18 cellular contexts compared by ENCODE assay signal in the genomic region with DNA sequence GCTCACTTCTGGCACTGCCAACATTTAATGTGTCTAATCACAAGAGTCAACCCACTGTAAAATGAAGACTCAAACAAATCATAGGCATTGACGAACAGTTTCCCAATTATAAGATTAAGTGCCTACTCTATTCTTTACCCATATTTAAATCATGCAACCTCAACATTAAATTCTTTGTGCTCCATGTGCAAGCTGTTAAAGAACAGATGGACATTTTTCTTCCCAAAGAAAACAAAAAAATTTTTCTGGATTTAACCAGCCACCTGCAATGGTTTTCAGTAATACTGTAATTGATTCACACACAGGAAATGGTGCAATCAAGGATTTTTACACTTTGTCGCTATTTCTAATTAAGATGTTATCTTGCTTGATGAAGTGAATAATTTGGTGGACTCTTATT. TPM values are rescaled to one million over a fixed set of nuclear protein-coding genes. Genes with fewer than 3 reads are reported as not detected.
A peak's percentile ranks its signal among the peaks of the same experiment; 100 is the strongest.
DNase-seq lines count a peak whose midpoint lies in the region; ATAC-seq, FAIRE-seq and TF ChIP-seq lines count a peak whose summit lies in the region.
"Had no signal": no experiment of that assay in that cellular context is flagged by ENCODE, and none has a peak within 500 bp of the region (broad histone marks: within the 10 kb centered on the region; RNA-seq: fewer than 3 reads in every experiment).

No MANE protein-coding gene starts in this region.

- H3K4me2 ChIP-seq in HCT116 (ENCODE audit: low read length) (no peak overlapping the region), GM12878 (ENCODE audit: control insufficient read depth, insufficient read depth) (peak overlapping the region; percentile 55)

- in situ Hi-C loops in GM12878 (cut with MboI), result loop anchor here (25.0 kb wide), 1 partner anchor 786 kb away; no protein-coding TSS in a partner anchor

- H3K4me3 ChIP-seq in HCT116 (replicated peaks in 1 of 2; ENCODE audit: low read depth in 1 of 2, low read length in 2 of 2), result no peak overlapping the region
- peak overlapping the region; percentile 72; the same call in 1 of the 2 replicates for H3K4me3 ChIP-seq in GM12878
- H3K4me3 ChIP-seq: pancreas had no signal

- DNase-seq in activated CD4-positive, alpha-beta T cell treated with anti-CD3 and anti-CD28 coated beads for 36 hours, result no peak
- no peak for DNase-seq in activated CD4-positive, alpha-beta T cell treated with anti-CD3 and anti-CD28 coated beads, Interleukin-2, amount 50 U/mL, for 48 hours
- DNase-seq in HCT116 (ENCODE audit: low read depth, low spot score), result no peak
- DNase-seq in GM12878 (ENCODE audit: low read depth, low spot score), result no peak
- no peak for DNase-seq in nephron progenitor cell
- no peak for DNase-seq in EL
- DNase-seq in NCI-H510A treated with DMSO at 0.1 percent for 48 hours (lab: John Stamatoyannopoulos, UW), result no peak
- DNase-seq in NCI-H345 treated with DMSO at 0.1 percent for 48 hours (lab: John Stamatoyannopoulos, UW; ENCODE audit: unreplicated experiment), result no peak
- DNase-seq: ACHN; activated CD8-positive, alpha-beta memory T cell treated with anti-CD3 and anti-CD28 coated beads, Interleukin-2, amount 50 U/mL, for 4 hours; brain microvascular endothelial cell; DMS53; MV-4-11; pancreas; T-helper 9 cell had no signal

- H3K79me2 ChIP-seq in HCT116 (ENCODE audit: insufficient read depth, low read length) (peaks cover 96% of the 10 kb centered on the region), GM12878 (ENCODE audit: control insufficient read depth, insufficient read depth, low read length) (peaks cover 90% of the 10 kb centered on the region)

- no peak for ATAC-seq in activated CD4-positive, alpha-beta T cell treated with anti-CD3 and anti-CD28 coated beads for 36 hours
- ATAC-seq in HCT116, result no peak
- no peak for ATAC-seq in GM12878
- ATAC-seq: pancreas had no signal

- no peak for TF ChIP-seq CTCF in HCT116 (IDR thresholded peaks at IDR 0.05 in 2 of 3, conservative IDR thresholded peaks at IDR 0.05 in 1 of 3; ENCODE audit: borderline replicate concordance in 1 of 3, insufficient read depth in 1 of 3, low read depth in 2 of 3, low read length in 2 of 3)
- TF ChIP-seq CTCF in GM12878 (IDR thresholded peaks at IDR 0.05 in 2 of 3, conservative IDR thresholded peaks at IDR 0.05 in 1 of 3; ENCODE audit: control insufficient read depth in 2 of 3, extremely low read depth in 1 of 3, insufficient read depth in 1 of 3, low read depth in 3 of 3, low read length in 3 of 3), result no peak
- no peak for TF ChIP-seq CTCF in nephron progenitor cell (IDR thresholded peaks at IDR 0.05)

- no peaks in the 10 kb centered on the region for H3K27me3 Mint-ChIP-seq in activated CD4-positive, alpha-beta T cell treated with anti-CD3 and anti-CD28 coated beads for 36 hours
- H3K27me3 Mint-ChIP-seq in nephron progenitor cell (ENCODE audit: low read depth, poor library complexity), result peaks cover 4% of the 10 kb centered on the region

- intact Hi-C loops in activated CD4-positive, alpha-beta T cell treated with anti-CD3 and anti-CD28 coated beads for 36 hours (cut with DNase I, micrococcal nuclease), result no loop called here
- intact Hi-C loops in HCT116 (cut with micrococcal nuclease) (no loop called here), GM12878 (cut with micrococcal nuclease; ENCODE audit: unreplicated experiment) (no loop called here)

- no peaks in the 10 kb centered on the region for H3K9me3 ChIP-seq in HCT116 (ENCODE audit: control insufficient read depth in 1 of 2, insufficient read depth in 1 of 2, low read depth in 1 of 2, low read length in 2 of 2)
- no peaks in the 10 kb centered on the region; the same call in 2 of the 3 replicates for H3K9me3 ChIP-seq in GM12878 (replicated peaks; ENCODE audit: control insufficient read depth, insufficient read depth, low read length)
- H3K9me3 ChIP-seq: pancreas had no signal

- TF ChIP-seq EP300 in GM12878 (IDR thresholded peaks at IDR 0.05; ENCODE audit: borderline replicate concordance in 1 of 2, control insufficient read depth in 1 of 2, low read depth in 2 of 2, low read length in 2 of 2), result no peak

- peaks cover 49% of the 10 kb centered on the region for H3K4me1 Mint-ChIP-seq in activated CD4-positive, alpha-beta T cell treated with anti-CD3 and anti-CD28 coated beads for 36 hours
- H3K4me1 Mint-ChIP-seq in nephron progenitor cell, result peaks cover 48% of the 10 kb centered on the region

- H4K20me1 ChIP-seq in HCT116 (ENCODE audit: insufficient read depth) (peaks cover 74% of the 10 kb centered on the region), GM12878 (ENCODE audit: control insufficient read depth, insufficient read depth) (peaks cover 12% of the 10 kb centered on the region)

- peak overlapping the region; percentile 100 for H3K4me3 Mint-ChIP-seq in activated CD4-positive, alpha-beta T cell treated with anti-CD3 and anti-CD28 coated beads for 36 hours
- peak overlapping the region; percentile 98 for H3K4me3 Mint-ChIP-seq in nephron progenitor cell

- BruUV-seq in HCT116 (replicated peaks; lab: Mats Ljungman, UMichigan) (no TSS peak), GM12878 (replicated peaks; lab: Mats Ljungman, UMichigan) (no TSS peak)

- no peak for FAIRE-seq in GM12878 (lab: Jason Lieb, UNC)
- FAIRE-seq: GM12892, H1, pancreas, urothelium cell line had no signal

- no peaks in the 10 kb centered on the region for H3K9me2 ChIP-seq in HCT116 (ENCODE audit: insufficient read depth)

- WGBS in GM12878 (ENCODE audit: insufficient coverage, insufficient replicate concordance, low lambda C conversion rate, missing lambda C conversion rate), result 48% methylated on average over 2 of the region's 2 CpGs

- H3K9ac ChIP-seq in HCT116 (ENCODE audit: low read length) (no peak overlapping the region), GM12878 (ENCODE audit: control insufficient read depth, insufficient read depth, low read length) (no peak overlapping the region)

- SMC1A ChIA-PET in GM12878 (lab: Charles Lee; ENCODE audit: uncharacterized antibody, unreplicated experiment), result interaction anchor here (0.6 to 0.8 kb wide), 2 partner anchors 13 to 17 kb away, joined by 3 read pairs; no protein-coding TSS in a partner anchor

- TF ChIP-seq RAD21 in HCT116 (IDR thresholded peaks at IDR 0.05; ENCODE audit: low read depth), result no peak
- TF ChIP-seq RAD21 in GM12878 (IDR thresholded peaks at IDR 0.05; ENCODE audit: insufficient read depth, low read depth, low read length), result no peak

- CTCF ChIA-PET in activated CD4-positive, alpha-beta T cell treated with anti-CD3 and anti-CD28 coated beads for 36 hours (lab: Charles Lee), result no interaction called here
- CTCF ChIA-PET in HCT116 (lab: Charles Lee), result no interaction called here
- CTCF ChIA-PET in GM12878 (lab: Yijun Ruan, JAX), result no interaction called here

- H2AFZ ChIP-seq in HCT116 (ENCODE audit: low read depth, low read length, poor library complexity, severe bottlenecking) (no peak overlapping the region), GM12878 (ENCODE audit: control insufficient read depth, low read depth, low read length) (no peak overlapping the region)

- H3K27me3 ChIP-seq in HCT116 (ENCODE audit: insufficient read depth, low read length) (no peaks in the 10 kb centered on the region), GM12878 (replicated peaks in 1 of 2; ENCODE audit: control insufficient read depth in 2 of 2, insufficient read depth in 2 of 2, low read length in 1 of 2) (no peaks in the 10 kb centered on the region)
- H3K27me3 ChIP-seq: brain microvascular endothelial cell, pancreas had no signal

- peak overlapping the region; percentile 99 for H3K27ac Mint-ChIP-seq in activated CD4-positive, alpha-beta T cell treated with anti-CD3 and anti-CD28 coated beads for 36 hours
- peak overlapping the region; percentile 50 for H3K27ac Mint-ChIP-seq in nephron progenitor cell

- H3K36me3 Mint-ChIP-seq in activated CD4-positive, alpha-beta T cell treated with anti-CD3 and anti-CD28 coated beads for 36 hours (ENCODE audit: low read depth), result peaks cover 81% of the 10 kb centered on the region
- peaks cover 76% of the 10 kb centered on the region for H3K36me3 Mint-ChIP-seq in nephron progenitor cell (ENCODE audit: low read depth)

- TF ChIP-seq POLR2A in HCT116 (IDR thresholded peaks at IDR 0.05; ENCODE audit: borderline replicate concordance, extremely low read depth, insufficient read depth, insufficient read length) (no peak), GM12878 (IDR thresholded peaks at IDR 0.05; ENCODE audit: low read depth, low read length) (no peak)

- peaks cover 4 to 13% of the 10 kb centered on the region in 2 experiments; a peak in 3 of 4 replicates for H3K4me1 ChIP-seq in HCT116 (ENCODE audit: control insufficient read depth in 1 of 2, insufficient read depth in 2 of 2, low read length in 2 of 2)
- H3K4me1 ChIP-seq in GM12878 (ENCODE audit: control insufficient read depth, insufficient read depth, low read length), result no peaks in the 10 kb centered on the region

- H3K9me3 Mint-ChIP-seq in activated CD4-positive, alpha-beta T cell treated with anti-CD3 and anti-CD28 coated beads for 36 hours (ENCODE audit: low read depth), result no peaks in the 10 kb centered on the region
- no peaks in the 10 kb centered on the region for H3K9me3 Mint-ChIP-seq in nephron progenitor cell

- RAD21 ChIA-PET in HCT116 (lab: Charles Lee; ENCODE audit: low non-redundant PET in 1 of 2, low total read pairs in 2 of 2, uncharacterized antibody in 2 of 2, unreplicated experiment in 2 of 2) (no interaction called here), GM12878 (lab: Charles Lee; ENCODE audit: unreplicated experiment) (interaction anchor here (1.0 kb wide), 1 partner anchor 309 kb away, joined by 3 read pairs; no protein-coding TSS in a partner anchor)

- POLR2A ChIA-PET in activated CD4-positive, alpha-beta T cell treated with anti-CD3 and anti-CD28 coated beads for 36 hours (lab: Charles Lee), result interaction anchor here (0.9 kb wide), 1 partner anchor 320 kb away, joined by 3 read pairs; no protein-coding TSS in a partner anchor
- POLR2A ChIA-PET in HCT116 (lab: Charles Lee) (no interaction called here), GM12878 (lab: Charles Lee) (interaction anchor here (0.6 to 1.1 kb wide), 3 partner anchors 10 to 21 kb away, joined by 4 to 5 read pairs (median 5); no protein-coding TSS in a partner anchor)

- H3K36me3 ChIP-seq in HCT116 (ENCODE audit: control insufficient read depth in 1 of 2, insufficient read depth in 2 of 2, low read length in 2 of 2) (peaks cover 61 to 77% of the 10 kb centered on the region in 2 experiments), GM12878 (ENCODE audit: control insufficient read depth in 2 of 2, insufficient read depth in 2 of 2, low read length in 1 of 2) (peaks cover 10 to 46% of the 10 kb centered on the region in 2 experiments)

- H3K27ac ChIP-seq in HCT116 (ENCODE audit: low read depth, low read length) (no peak overlapping the region), GM12878 (ENCODE audit: control insufficient read depth, insufficient read depth) (no peak overlapping the region)
- H3K27ac ChIP-seq: brain microvascular endothelial cell, pancreas had no signal

RNA-seq across cellular contexts. Expression of gene HNRNPK, which starts 3.6 kb away (rescaled TPM):
- 1,000 to 10,000 TPM in 1 of 2 experiments, 100 to 1,000 TPM in 1; 848 to 1,029 TPM for total RNA-seq in activated CD4-positive, alpha-beta T cell treated with anti-CD3 and anti-CD28 coated beads for 36 hours
- 624 TPM for total RNA-seq in HCT116 (2021; ENCODE audit: unreplicated experiment)
- 345 and 465 TPM in 2 replicates for polyA plus RNA-seq in HCT116 (2012)
- total RNA-seq in GM12878 (2013; cell fraction: nucleolus; rRNA removed), result 352 and 386 TPM in 2 replicates
- total RNA-seq in GM12878 (2014; rRNA removed), result 664 and 711 TPM in 2 replicates
- total RNA-seq in GM12878 (2014; rRNA removed; fragmentation: Illumina TruSeq; extraction: Trizol), result 640 and 686 TPM in 2 replicates
- 605 and 619 TPM in 2 replicates for total RNA-seq in GM12878 (2021)
- 245 TPM for polyA plus RNA-seq in GM12878 (2011; ENCODE audit: low read depth)
- 695 and 757 TPM in 2 replicates for polyA plus RNA-seq in GM12878 (2011; rRNA removed)
- polyA plus RNA-seq in GM12878 (2011; cell fraction: cytosol; rRNA removed), result 501 and 525 TPM in 2 replicates
- 615 and 749 TPM in 2 replicates for polyA plus RNA-seq in GM12878 (2011; cell fraction: nucleus; rRNA removed)
- 411 and 414 TPM in 2 replicates for polyA plus RNA-seq in GM12878 (2012)
- polyA plus RNA-seq in GM12878 (2014; fragmentation: Illumina TruSeq; extraction: Trizol), result 970 and 993 TPM in 2 replicates
- polyA plus RNA-seq in GM12878 (2014; fragmentation: Nextera tagmentation; extraction: Ambion mirVana), result 100 to 1,000 TPM; 235 to 307 TPM
- 793 and 882 TPM in 2 replicates for polyA plus RNA-seq in GM12878 (2014; rRNA removed)
- polyA plus RNA-seq in GM12878 (2016; fragmentation: Nextera tagmentation; extraction: Ambion mirVana), result 100 to 1,000 TPM; 558 to 640 TPM
- polyA minus RNA-seq in GM12878 (2011; rRNA and poly(A)+ RNA removed), result 551 and 631 TPM in 2 replicates
- 264 and 321 TPM in 2 replicates for polyA minus RNA-seq in GM12878 (2011; cell fraction: cytosol; rRNA and poly(A)+ RNA removed)
- 507 and 785 TPM in 2 replicates for polyA minus RNA-seq in GM12878 (2011; cell fraction: nucleus; rRNA and poly(A)+ RNA removed)

RNA-seq across cellular contexts. Expression of gene RMI1, which starts 4.2 kb away (rescaled TPM):
- total RNA-seq in activated CD4-positive, alpha-beta T cell treated with anti-CD3 and anti-CD28 coated beads for 36 hours, result 10 to 100 TPM; 25.0 to 25.5 TPM
- total RNA-seq in HCT116 (2021; ENCODE audit: unreplicated experiment) (26.8 TPM), GM12878 (2014; rRNA removed) (5.8 and 7.0 TPM in 2 replicates), GM12878 (2014; rRNA removed; fragmentation: Illumina TruSeq; extraction: Trizol) (22.5 and 22.9 TPM in 2 replicates), GM12878 (2021) (18.0 and 19.4 TPM in 2 replicates)
- 5.7 and 8.4 TPM in 2 replicates for polyA plus RNA-seq in HCT116 (2012)
- total RNA-seq in GM12878 (2013; cell fraction: nucleolus; rRNA removed), result 10.0 and 11.8 TPM in 2 replicates
- polyA plus RNA-seq in GM12878 (2011; ENCODE audit: low read depth), result 2.4 TPM
- polyA plus RNA-seq in GM12878 (2011; rRNA removed) (3.6 and 4.9 TPM in 2 replicates), GM12878 (2014; fragmentation: Illumina TruSeq; extraction: Trizol) (27.4 and 32.6 TPM in 2 replicates), GM12878 (2014; fragmentation: Nextera tagmentation; extraction: Ambion mirVana) (10 to 100 TPM; 12.0 to 12.8 TPM), GM12878 (2014; rRNA removed) (7.8 and 8.5 TPM in 2 replicates), GM12878 (2016; fragmentation: Nextera tagmentation; extraction: Ambion mirVana) (10 to 100 TPM; 28.4 to 34.1 TPM)
- 1.7 and 2.8 TPM in 2 replicates for polyA plus RNA-seq in GM12878 (2011; cell fraction: cytosol; rRNA removed)
- polyA plus RNA-seq in GM12878 (2011; cell fraction: nucleus; rRNA removed), result 2.1 and 3.6 TPM in 2 replicates
- 5.1 and 8.7 TPM in 2 replicates for polyA plus RNA-seq in GM12878 (2012)
- 4.3 and 8.5 TPM in 2 replicates for polyA minus RNA-seq in GM12878 (2011; rRNA and poly(A)+ RNA removed)
- 5.8 and 6.0 TPM in 2 replicates for polyA minus RNA-seq in GM12878 (2011; cell fraction: cytosol; rRNA and poly(A)+ RNA removed)
- polyA minus RNA-seq in GM12878 (2011; cell fraction: nucleus; rRNA and poly(A)+ RNA removed), result 1.3 and 2.2 TPM in 2 replicates

RNA-seq across cellular contexts. Expression of gene KIF27, which starts 55.1 kb away (rescaled TPM):
- 1 to 10 TPM; 3.2 to 3.4 TPM for total RNA-seq in activated CD4-positive, alpha-beta T cell treated with anti-CD3 and anti-CD28 coated beads for 36 hours
- total RNA-seq in HCT116 (2021; ENCODE audit: unreplicated experiment) (4.3 TPM), GM12878 (2014; rRNA removed) (0.96 and 1.3 TPM in 2 replicates), GM12878 (2014; rRNA removed; fragmentation: Illumina TruSeq; extraction: Trizol) (2.8 and 3.3 TPM in 2 replicates), GM12878 (2021) (1.4 and 2.2 TPM in 2 replicates)
- 0.79 and 0.91 TPM in 2 replicates for polyA plus RNA-seq in HCT116 (2012)
- total RNA-seq in GM12878 (2013; cell fraction: nucleolus; rRNA removed), result 15.8 and 16.4 TPM in 2 replicates
- polyA plus RNA-seq in GM12878 (2011; ENCODE audit: low read depth), result 0.93 TPM
- polyA plus RNA-seq in GM12878 (2011; rRNA removed) (1.1 and 2.8 TPM in 2 replicates), GM12878 (2014; fragmentation: Illumina TruSeq; extraction: Trizol) (1.6 and 2.0 TPM in 2 replicates), GM12878 (2014; fragmentation: Nextera tagmentation; extraction: Ambion mirVana) (under 1 TPM; 0.64 to 0.92 TPM), GM12878 (2014; rRNA removed) (0.72 and 0.96 TPM in 2 replicates), GM12878 (2016; fragmentation: Nextera tagmentation; extraction: Ambion mirVana) (1 to 10 TPM; 1.6 to 1.7 TPM)
- polyA plus RNA-seq in GM12878 (2011; cell fraction: cytosol; rRNA removed), result 0.39 and 0.50 TPM in 2 replicates
- 1.6 and 2.1 TPM in 2 replicates for polyA plus RNA-seq in GM12878 (2011; cell fraction: nucleus; rRNA removed)
- 0.68 and 1.3 TPM in 2 replicates for polyA plus RNA-seq in GM12878 (2012)
- polyA minus RNA-seq in GM12878 (2011; rRNA and poly(A)+ RNA removed), result 1.8 and 2.6 TPM in 2 replicates
- 0.73 and 0.80 TPM in 2 replicates for polyA minus RNA-seq in GM12878 (2011; cell fraction: cytosol; rRNA and poly(A)+ RNA removed)
- 1.6 and 3.0 TPM in 2 replicates for polyA minus RNA-seq in GM12878 (2011; cell fraction: nucleus; rRNA and poly(A)+ RNA removed)
